ENCODE assay signal across 25 cellular contexts in genomic region chr20:48010623-48011022, GRCh38.
DNase-seq lines count a peak whose midpoint lies in the region; ATAC-seq, FAIRE-seq and TF ChIP-seq lines count a peak whose summit lies in the region.
"Had no signal": no experiment of that assay in that cellular context is flagged by ENCODE, and none has a peak within 500 bp of the region (broad histone marks: within the 10 kb centered on the region; RNA-seq: fewer than 3 reads in every experiment).

No MANE protein-coding gene starts in this region.

- H4K5ac ChIP-seq in IMR-90 (ENCODE audit: low read depth, low read length): no peak overlapping the region

- H2BK15ac ChIP-seq in IMR-90 (ENCODE audit: low read depth, low read length): no peak overlapping the region

- H2AK9ac ChIP-seq in IMR-90 (replicated peaks; ENCODE audit: low read depth, low read length, poor library complexity): no peak overlapping the region

- H3K9me1 ChIP-seq in IMR-90 (ENCODE audit: insufficient read depth, low read length): no peaks in the 10 kb centered on the region

- CTCF ChIA-PET in HEK293 (lab: Yijun Ruan, JAX) (no interaction called here), IMR-90 (lab: Yijun Ruan, JAX) (no interaction called here)

- no peak overlapping the region for H3K4me3 ChIP-seq in HEK293 (ENCODE audit: low read depth, low read length)
- no peak overlapping the region for H3K4me3 ChIP-seq in IMR-90 (ENCODE audit: insufficient read depth, low read depth, low read length)
- H3K4me3 ChIP-seq: BLaER1, GM12878 had no signal

- dilution Hi-C loops in IMR-90 (cut with HindIII; ENCODE audit: low sequenced_read_pairs, unreplicated experiment): no loop called here

- H3K9me3 ChIP-seq in HEK293 (ENCODE audit: control insufficient read depth, insufficient read depth, low read depth, low read length): no peaks in the 10 kb centered on the region
- peaks cover 8% of the 10 kb centered on the region for H3K9me3 ChIP-seq in IMR-90 (ENCODE audit: control insufficient read depth, insufficient read depth, low read length)

- intact Hi-C loops in IMR-90 (cut with micrococcal nuclease): no loop called here

- H2BK5ac ChIP-seq in IMR-90 (ENCODE audit: low read depth, low read length, poor library complexity, severe bottlenecking): peak overlapping the region; percentile 57

- no peaks in the 10 kb centered on the region for H3K79me1 ChIP-seq in IMR-90 (ENCODE audit: low read depth in 1 of 2, low read length in 2 of 2)

- H4K91ac ChIP-seq in IMR-90 (ENCODE audit: insufficient read depth, low read depth, low read length): no peak overlapping the region

- no peak overlapping the region for H3K56ac ChIP-seq in IMR-90 (ENCODE audit: extremely low read depth, insufficient read depth, low read length)

- H3K4me2 ChIP-seq in IMR-90 (ENCODE audit: low read depth, low read length): no peak overlapping the region
- H3K4me2 ChIP-seq: BLaER1 had no signal

- in situ Hi-C loops in IMR-90 (cut with MboI; ENCODE audit: low sequenced_read_pairs): loop anchor here (25.0 kb wide), 1 partner anchor 102 kb away; no protein-coding TSS in a partner anchor

- no peak for TF ChIP-seq RAD21 in IMR-90 (IDR thresholded peaks at IDR 0.05; ENCODE audit: low read length)

- no peak overlapping the region for H2BK120ac ChIP-seq in IMR-90 (ENCODE audit: low read depth, low read length)

- no peak overlapping the region for H2AFZ ChIP-seq in IMR-90 (replicated peaks; ENCODE audit: low read length, poor library complexity)

- WGBS in IMR-90 (ENCODE audit: extremely low coverage in 2 of 2, insufficient read length in 1 of 2), 2 experiments: 69% methylated on average over 3 of the region's 3 CpGs; no CpG with 5 or more reads in 1 of the 2 experiments

- no peak overlapping the region for H3K9ac ChIP-seq in IMR-90 (ENCODE audit: low read depth, low read length)
- H3K9ac ChIP-seq: BLaER1 had no signal

- no peak overlapping the region for H4K8ac ChIP-seq in IMR-90 (ENCODE audit: low read depth in 2 of 2, low read length in 2 of 2)

- no peak overlapping the region for H2BK20ac ChIP-seq in IMR-90 (ENCODE audit: low read depth, low read length)

- no peak for DNase-seq in IMR-90
- no peak for DNase-seq in urothelium cell line (ENCODE audit: low spot score)
- DNase-seq: 8988T; ACHN; BE2C; C1 segment of cervical spinal cord; CD4-positive, alpha-beta memory T cell; CD4-positive, CD25-positive, alpha-beta regulatory T cell; CD8-positive, alpha-beta memory T cell; COR-L47; DMS 273 treated with DMSO at 0.1 percent for 48 hours; DMS153; DMS53; DMS79; DND-41; EL; GDM1 had no signal

- ATAC-seq in IMR-90 (ENCODE audit: low read depth) (no peak), GM21786 (IDR thresholded peaks at IDR 0.05; ENCODE audit: unreplicated experiment) (no peak), HG03095 (IDR thresholded peaks at IDR 0.05; ENCODE audit: unreplicated experiment) (no peak)
- ATAC-seq: GM12878 had no signal

- H2AK5ac ChIP-seq in IMR-90 (ENCODE audit: low read depth, low read length): no peak overlapping the region

- no peak overlapping the region for H3K4ac ChIP-seq in IMR-90 (ENCODE audit: low read depth, low read length)

- H3K23ac ChIP-seq in IMR-90 (ENCODE audit: low read depth, low read length): no peak overlapping the region

- H3K27ac ChIP-seq in HEK293 (ENCODE audit: extremely low read depth, low read depth, low read length) (no peak overlapping the region), IMR-90 (ENCODE audit: insufficient read depth, low read length) (no peak overlapping the region)
- H3K27ac ChIP-seq: BLaER1 had no signal

- no peak for TF ChIP-seq CTCF in HEK293 (tag by site-specific recombination; IDR thresholded peaks at IDR 0.05)
- TF ChIP-seq CTCF in IMR-90 (conservative IDR thresholded peaks at IDR 0.05; ENCODE audit: low read depth, low read length): no peak

- H3K4me1 ChIP-seq in HEK293 (ENCODE audit: control insufficient read depth, insufficient read depth, low read length): no peaks in the 10 kb centered on the region
- peaks cover 8% of the 10 kb centered on the region; the same call in 1 of the 2 replicates for H3K4me1 ChIP-seq in IMR-90 (ENCODE audit: control insufficient read depth, insufficient read depth, low read length)

- no peaks in the 10 kb centered on the region for H4K20me1 ChIP-seq in IMR-90 (ENCODE audit: insufficient read depth, low read length)

- peak; percentile 99 for FAIRE-seq in urothelium cell line (lab: Jason Lieb, UNC)
- FAIRE-seq: A204.1, GM12878, GM12892, GM18507 had no signal

- no peak overlapping the region for H3K14ac ChIP-seq in IMR-90 (replicated peaks; ENCODE audit: low read depth, low read length)

- no peaks in the 10 kb centered on the region for H3K36me3 ChIP-seq in HEK293 (ENCODE audit: control insufficient read depth in 2 of 2, insufficient read depth in 1 of 2, low read length in 2 of 2)
- H3K36me3 ChIP-seq in IMR-90 (ENCODE audit: control insufficient read depth, insufficient read depth, low read length): no peaks in the 10 kb centered on the region
- H3K36me3 ChIP-seq: BE2C, BLaER1 had no signal

- H3K27me3 ChIP-seq in IMR-90 (ENCODE audit: control insufficient read depth, insufficient read depth, low read length): no peaks in the 10 kb centered on the region
- H3K27me3 ChIP-seq: BE2C had no signal

- no peak for TF ChIP-seq POLR2A in IMR-90 (IDR thresholded peaks at IDR 0.05; ENCODE audit: low read depth, low read length)

- no TSS peak for BruUV-seq in IMR-90 (replicated peaks; lab: Mats Ljungman, UMichigan)

- POLR2A ChIA-PET in HEK293 (lab: Yijun Ruan, JAX) (no interaction called here), IMR-90 (lab: Charles Lee; ENCODE audit: unreplicated experiment) (no interaction called here)

- H3K18ac ChIP-seq in IMR-90 (ENCODE audit: low read depth, low read length): no peak overlapping the region

TF ChIP-seq in HEK293, 187 proteins besides CTCF, POLR2A, EP300 and RAD21 (continues in another document):
- TF ChIP-seq ZBTB11 (tag by site-specific recombination; conservative IDR thresholded peaks at IDR 0.05; ENCODE audit: low read depth): no peak

TF ChIP-seq in IMR-90, 13 proteins besides CTCF, POLR2A, EP300 and RAD21:
- TF ChIP-seq ELK1 (IDR thresholded peaks at IDR 0.05; ENCODE audit: borderline replicate concordance, low read depth, low read length): no peak
- TF ChIP-seq RCOR1 (IDR thresholded peaks at IDR 0.05; ENCODE audit: insufficient replicate concordance, low read length): no peak
- TF ChIP-seq CEBPB (IDR thresholded peaks at IDR 0.05; ENCODE audit: low read depth, low read length): no peak
- no peak for TF ChIP-seq RFX5 (IDR thresholded peaks at IDR 0.05; ENCODE audit: low read depth, low read length)
TF ChIP-seq in IMR-90: peak in this region for 0.
